ENCODE assay signal across 7 cellular contexts in genomic region chr22:17629167-17629489, GRCh38. TPM values are rescaled to one million over a fixed set of nuclear protein-coding genes. Genes with fewer than 3 reads are reported as not detected.
DNase-seq lines count a peak whose midpoint lies in the region; ATAC-seq lines count a peak whose summit lies in the region.

No MANE protein-coding gene starts in this region.

- H3K9me3 ChIP-seq in HUES48 (ENCODE audit: control insufficient read depth, insufficient read depth, low read length) (no peaks in the 10 kb centered on the region), iPS-20b (ENCODE audit: insufficient read depth, low read depth, low read length) (no peaks in the 10 kb centered on the region), stomach smooth muscle (ENCODE audit: control insufficient read depth in 2 of 2, low read length in 2 of 2) (no peaks in the 10 kb centered on the region)

- peaks cover 13% of the 10 kb centered on the region for H3K4me1 Mint-ChIP-seq in activated naive CD8-positive, alpha-beta T cell treated with anti-CD3 and anti-CD28 coated beads for 36 hours

- H3K27ac Mint-ChIP-seq in activated naive CD8-positive, alpha-beta T cell treated with anti-CD3 and anti-CD28 coated beads for 36 hours: peak overlapping the region; percentile 96

- H3K4me3 ChIP-seq in HUES48 (ENCODE audit: low read depth, low read length) (peak overlapping the region; percentile 98), iPS-20b (ENCODE audit: low read length) (peak overlapping the region; percentile 97), stomach smooth muscle (ENCODE audit: low read length in 2 of 2) (peak overlapping the region; percentile 95 to 100)

- DNase-seq in activated naive CD8-positive, alpha-beta T cell treated with anti-CD3 and anti-CD28 coated beads for 36 hours: no peak
- no peak for DNase-seq in T1000 (lab: John Stamatoyannopoulos, UW)
- no peak for DNase-seq in NCI-H345 treated with DMSO at 0.1 percent for 48 hours (lab: John Stamatoyannopoulos, UW; ENCODE audit: unreplicated experiment)

- H3K9ac ChIP-seq in HUES48 (ENCODE audit: low read depth, low read length) (peak overlapping the region; percentile 93), iPS-20b (ENCODE audit: low read depth, low read length) (peak overlapping the region; percentile 96), stomach smooth muscle (ENCODE audit: low read length in 2 of 2) (peak overlapping the region; percentile 99)

- peak overlapping the region; percentile 98 for H3K4me3 Mint-ChIP-seq in activated naive CD8-positive, alpha-beta T cell treated with anti-CD3 and anti-CD28 coated beads for 36 hours

- no peaks in the 10 kb centered on the region for H3K27me3 Mint-ChIP-seq in activated naive CD8-positive, alpha-beta T cell treated with anti-CD3 and anti-CD28 coated beads for 36 hours

- H3K27ac ChIP-seq in HUES48 (ENCODE audit: low read depth, low read length) (peak overlapping the region; percentile 92), iPS-20b (ENCODE audit: low read length) (peak overlapping the region; percentile 75), stomach smooth muscle (ENCODE audit: low read length) (peak overlapping the region; percentile 97)

- peaks cover 6% of the 10 kb centered on the region; the same call in 1 of the 2 replicates for H3K36me3 ChIP-seq in HUES48 (ENCODE audit: control insufficient read depth, insufficient read depth, low read length)
- no peaks in the 10 kb centered on the region for H3K36me3 ChIP-seq in iPS-20b (ENCODE audit: insufficient read depth, low read depth, low read length)
- no peaks in the 10 kb centered on the region for H3K36me3 ChIP-seq in stomach smooth muscle (ENCODE audit: control insufficient read depth in 2 of 2, insufficient read depth in 2 of 2, low read length in 2 of 2)

- H3K27me3 ChIP-seq in HUES48 (ENCODE audit: control insufficient read depth, insufficient read depth, low read length) (no peaks in the 10 kb centered on the region), iPS-20b (ENCODE audit: insufficient read depth, low read length) (no peaks in the 10 kb centered on the region), stomach smooth muscle (ENCODE audit: control insufficient read depth in 1 of 2, insufficient read depth in 2 of 2, low read length in 2 of 2) (no peaks in the 10 kb centered on the region)

- H3K9me3 Mint-ChIP-seq in activated naive CD8-positive, alpha-beta T cell treated with anti-CD3 and anti-CD28 coated beads for 36 hours: no peaks in the 10 kb centered on the region

- H3K36me3 Mint-ChIP-seq in activated naive CD8-positive, alpha-beta T cell treated with anti-CD3 and anti-CD28 coated beads for 36 hours: peaks cover 3% of the 10 kb centered on the region

- no peak for ATAC-seq in GM18511 (IDR thresholded peaks at IDR 0.05; ENCODE audit: unreplicated experiment)

- H3K4me1 ChIP-seq in HUES48 (ENCODE audit: control insufficient read depth, insufficient read depth, low read length): no peaks in the 10 kb centered on the region
- H3K4me1 ChIP-seq in iPS-20b (ENCODE audit: insufficient read depth, low read length): no peaks in the 10 kb centered on the region; the same call in none of the 2 replicates
- H3K4me1 ChIP-seq in stomach smooth muscle (ENCODE audit: control insufficient read depth, insufficient read depth, low read length): peaks cover 16% of the 10 kb centered on the region

RNA-seq across cellular contexts. Expression of gene ATP6V1E1, which starts 0.6 kb away (rescaled TPM):
- total RNA-seq in activated naive CD8-positive, alpha-beta T cell treated with anti-CD3 and anti-CD28 coated beads for 36 hours: 10 to 100 TPM; 78.7 to 82.1 TPM

RNA-seq across cellular contexts. Expression of gene BCL2L13, which starts 9.4 kb away (rescaled TPM):
- total RNA-seq in activated naive CD8-positive, alpha-beta T cell treated with anti-CD3 and anti-CD28 coated beads for 36 hours: 10 to 100 TPM; 35.3 to 38.0 TPM
